1 cellular context compared by ENCODE assay signal in genomic region chr21:33325222-33326067, GRCh38.
A peak's percentile ranks its signal among the peaks of the same experiment; 100 is the strongest.
TF ChIP-seq lines count a peak whose summit lies in the region.

No MANE protein-coding gene starts in this region.

TF ChIP-seq in HepG2, 621 proteins besides CTCF, POLR2A, EP300 and RAD21 (continued from another document and continues in another):
- TF ChIP-seq TRIM22 (IDR thresholded peaks at IDR 0.05): no peak
- TF ChIP-seq IRF9 (CRISPR knock-in tag; IDR thresholded peaks at IDR 0.05; ENCODE audit: borderline replicate concordance): 0 out of 2 replicates have a peak, but pooled peaks have one; percentile 51
- no peak for TF ChIP-seq JDP2 (CRISPR knock-in tag; IDR thresholded peaks at IDR 0.05; ENCODE audit: borderline replicate concordance)
- 0 out of 2 replicates have a peak, but pooled peaks have one; percentile 64 for TF ChIP-seq ZNF678 (CRISPR knock-in tag; IDR thresholded peaks at IDR 0.05)
- 0 out of 2 replicates have a peak, but pooled peaks have one; percentile 22 for TF ChIP-seq TAF1 (CRISPR knock-in tag; IDR thresholded peaks at IDR 0.05)
- TF ChIP-seq ZNF776 (CRISPR knock-in tag; IDR thresholded peaks at IDR 0.05): peak; percentile 11; the same call in 1 of the 2 replicates
- TF ChIP-seq ZSCAN31 (CRISPR knock-in tag; IDR thresholded peaks at IDR 0.05; ENCODE audit: low read depth): 0 out of 2 replicates have a peak, but pooled peaks have one; percentile 3
- no peak for TF ChIP-seq ZNF879 (CRISPR knock-in tag; IDR thresholded peaks at IDR 0.05)
- no peak for TF ChIP-seq CBX1 (IDR thresholded peaks at IDR 0.05; ENCODE audit: low read depth)
- peak; percentile 66; the same call in 1 of the 2 replicates for TF ChIP-seq SATB2 (CRISPR knock-in tag; IDR thresholded peaks at IDR 0.05)
- TF ChIP-seq SRSF4 (IDR thresholded peaks at IDR 0.05; ENCODE audit: low read depth, low read length, poor library complexity, severe bottlenecking): no peak
- no peak for TF ChIP-seq ZFP37 (CRISPR knock-in tag; IDR thresholded peaks at IDR 0.05; ENCODE audit: borderline replicate concordance)
- TF ChIP-seq NKX3-1 (CRISPR knock-in tag; IDR thresholded peaks at IDR 0.05): peak; percentile 69; the same call in 1 of the 2 replicates
- no peak for TF ChIP-seq BRD4 (CRISPR knock-in tag; IDR thresholded peaks at IDR 0.05)
- TF ChIP-seq RAD51 (IDR thresholded peaks at IDR 0.05; ENCODE audit: borderline replicate concordance): no peak
- TF ChIP-seq, protein P1, sequence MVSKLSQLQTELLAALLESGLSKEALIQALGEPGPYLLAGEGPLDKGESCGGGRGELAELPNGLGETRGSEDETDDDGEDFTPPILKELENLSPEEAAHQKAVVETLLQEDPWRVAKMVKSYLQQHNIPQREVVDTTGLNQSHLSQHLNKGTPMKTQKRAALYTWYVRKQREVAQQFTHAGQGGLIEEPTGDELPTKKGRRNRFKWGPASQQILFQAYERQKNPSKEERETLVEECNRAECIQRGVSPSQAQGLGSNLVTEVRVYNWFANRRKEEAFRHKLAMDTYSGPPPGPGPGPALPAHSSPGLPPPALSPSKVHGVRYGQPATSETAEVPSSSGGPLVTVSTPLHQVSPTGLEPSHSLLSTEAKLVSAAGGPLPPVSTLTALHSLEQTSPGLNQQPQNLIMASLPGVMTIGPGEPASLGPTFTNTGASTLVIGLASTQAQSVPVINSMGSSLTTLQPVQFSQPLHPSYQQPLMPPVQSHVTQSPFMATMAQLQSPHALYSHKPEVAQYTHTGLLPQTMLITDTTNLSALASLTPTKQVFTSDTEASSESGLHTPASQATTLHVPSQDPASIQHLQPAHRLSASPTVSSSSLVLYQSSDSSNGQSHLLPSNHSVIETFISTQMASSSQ (IDR thresholded peaks at IDR 0.05; ENCODE audit: low read depth): no peak
- TF ChIP-seq, protein P1 (CRISPR knock-in tag; IDR thresholded peaks at IDR 0.05; ENCODE audit: borderline replicate concordance): no peak
- TF ChIP-seq ZNF589 (CRISPR knock-in tag; conservative IDR thresholded peaks at IDR 0.05): no peak
- TF ChIP-seq MTF2 (CRISPR knock-in tag; IDR thresholded peaks at IDR 0.05; ENCODE audit: borderline replicate concordance): no peak
- TF ChIP-seq ZNF691 (CRISPR knock-in tag; IDR thresholded peaks at IDR 0.05; ENCODE audit: borderline replicate concordance, low read depth): peak; percentile 15; the same call in 1 of the 2 replicates
- TF ChIP-seq ISL2 (CRISPR knock-in tag; IDR thresholded peaks at IDR 0.05): peak; percentile 53; the same call in 1 of the 2 replicates
- TF ChIP-seq HCFC1 (IDR thresholded peaks at IDR 0.05; ENCODE audit: low read depth, low read length): no peak
- no peak; the same call in 1 of the 2 replicates for TF ChIP-seq BHLHE40 (IDR thresholded peaks at IDR 0.05; ENCODE audit: low read length)
- no peak for TF ChIP-seq ZSCAN22 (CRISPR knock-in tag; IDR thresholded peaks at IDR 0.05)
- no peak for TF ChIP-seq CCAR2 (optimal IDR thresholded peaks at IDR 0.05; ENCODE audit: low read depth, low read length)
- no peak for TF ChIP-seq HMG20B (CRISPR knock-in tag; conservative IDR thresholded peaks at IDR 0.05)
- TF ChIP-seq, protein P2, sequence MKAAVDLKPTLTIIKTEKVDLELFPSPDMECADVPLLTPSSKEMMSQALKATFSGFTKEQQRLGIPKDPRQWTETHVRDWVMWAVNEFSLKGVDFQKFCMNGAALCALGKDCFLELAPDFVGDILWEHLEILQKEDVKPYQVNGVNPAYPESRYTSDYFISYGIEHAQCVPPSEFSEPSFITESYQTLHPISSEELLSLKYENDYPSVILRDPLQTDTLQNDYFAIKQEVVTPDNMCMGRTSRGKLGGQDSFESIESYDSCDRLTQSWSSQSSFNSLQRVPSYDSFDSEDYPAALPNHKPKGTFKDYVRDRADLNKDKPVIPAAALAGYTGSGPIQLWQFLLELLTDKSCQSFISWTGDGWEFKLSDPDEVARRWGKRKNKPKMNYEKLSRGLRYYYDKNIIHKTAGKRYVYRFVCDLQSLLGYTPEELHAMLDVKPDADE (CRISPR knock-in tag; IDR thresholded peaks at IDR 0.05): no peak
- TF ChIP-seq MAX (IDR thresholded peaks at IDR 0.05): no peak
- no peak; the same call in 1 of the 2 replicates for TF ChIP-seq MYNN (CRISPR knock-in tag; IDR thresholded peaks at IDR 0.05; ENCODE audit: low read depth)
- no peak for TF ChIP-seq NR3C1 (CRISPR knock-in tag; IDR thresholded peaks at IDR 0.05)
- TF ChIP-seq ZNF770 (CRISPR knock-in tag; IDR thresholded peaks at IDR 0.05): no peak
- TF ChIP-seq, protein P3, sequence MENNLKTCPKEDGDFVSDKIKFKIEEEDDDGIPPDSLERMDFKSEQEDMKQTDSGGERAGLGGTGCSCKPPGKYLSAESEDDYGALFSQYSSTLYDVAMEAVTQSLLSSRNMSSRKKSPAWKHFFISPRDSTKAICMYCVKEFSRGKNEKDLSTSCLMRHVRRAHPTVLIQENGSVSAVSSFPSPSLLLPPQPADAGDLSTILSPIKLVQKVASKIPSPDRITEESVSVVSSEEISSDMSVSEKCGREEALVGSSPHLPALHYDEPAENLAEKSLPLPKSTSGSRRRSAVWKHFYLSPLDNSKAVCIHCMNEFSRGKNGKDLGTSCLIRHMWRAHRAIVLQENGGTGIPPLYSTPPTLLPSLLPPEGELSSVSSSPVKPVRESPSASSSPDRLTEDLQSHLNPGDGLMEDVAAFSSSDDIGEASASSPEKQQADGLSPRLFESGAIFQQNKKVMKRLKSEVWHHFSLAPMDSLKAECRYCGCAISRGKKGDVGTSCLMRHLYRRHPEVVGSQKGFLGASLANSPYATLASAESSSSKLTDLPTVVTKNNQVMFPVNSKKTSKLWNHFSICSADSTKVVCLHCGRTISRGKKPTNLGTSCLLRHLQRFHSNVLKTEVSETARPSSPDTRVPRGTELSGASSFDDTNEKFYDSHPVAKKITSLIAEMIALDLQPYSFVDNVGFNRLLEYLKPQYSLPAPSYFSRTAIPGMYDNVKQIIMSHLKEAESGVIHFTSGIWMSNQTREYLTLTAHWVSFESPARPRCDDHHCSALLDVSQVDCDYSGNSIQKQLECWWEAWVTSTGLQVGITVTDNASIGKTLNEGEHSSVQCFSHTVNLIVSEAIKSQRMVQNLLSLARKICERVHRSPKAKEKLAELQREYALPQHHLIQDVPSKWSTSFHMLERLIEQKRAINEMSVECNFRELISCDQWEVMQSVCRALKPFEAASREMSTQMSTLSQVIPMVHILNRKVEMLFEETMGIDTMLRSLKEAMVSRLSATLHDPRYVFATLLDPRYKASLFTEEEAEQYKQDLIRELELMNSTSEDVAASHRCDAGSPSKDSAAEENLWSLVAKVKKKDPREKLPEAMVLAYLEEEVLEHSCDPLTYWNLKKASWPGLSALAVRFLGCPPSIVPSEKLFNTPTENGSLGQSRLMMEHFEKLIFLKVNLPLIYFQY (CRISPR knock-in tag; IDR thresholded peaks at IDR 0.05; ENCODE audit: borderline replicate concordance): no peak
- TF ChIP-seq CC2D1A (CRISPR knock-in tag; IDR thresholded peaks at IDR 0.05): no peak
- TF ChIP-seq ATF7-NPFF (CRISPR knock-in tag; IDR thresholded peaks at IDR 0.05; ENCODE audit: low read depth): no peak
- TF ChIP-seq ZNF562 (CRISPR knock-in tag; IDR thresholded peaks at IDR 0.05; ENCODE audit: borderline replicate concordance): no peak
- TF ChIP-seq ZBTB3 (CRISPR knock-in tag; IDR thresholded peaks at IDR 0.05; ENCODE audit: borderline replicate concordance, low read depth): no peak
- TF ChIP-seq ZUFSP (CRISPR knock-in tag; IDR thresholded peaks at IDR 0.05; ENCODE audit: borderline replicate concordance): no peak
- peak; percentile 57; the same call in 1 of the 2 replicates for TF ChIP-seq ZNF143 (CRISPR knock-in tag; IDR thresholded peaks at IDR 0.05)
- TF ChIP-seq POLR2G (IDR thresholded peaks at IDR 0.05; ENCODE audit: low read depth, low read length): 0 out of 2 replicates have a peak, but pooled peaks have one; percentile 12
- TF ChIP-seq MED1 (CRISPR knock-in tag; IDR thresholded peaks at IDR 0.05): no peak
- TF ChIP-seq ZNF883 (CRISPR knock-in tag; IDR thresholded peaks at IDR 0.05; ENCODE audit: not compliant biosample characterization): no peak
- TF ChIP-seq TSC22D2 (CRISPR knock-in tag; IDR thresholded peaks at IDR 0.05; ENCODE audit: borderline replicate concordance): no peak
- TF ChIP-seq CBFB (CRISPR knock-in tag; IDR thresholded peaks at IDR 0.05): no peak
- no peak for TF ChIP-seq RARG (CRISPR knock-in tag; IDR thresholded peaks at IDR 0.05; ENCODE audit: low read depth)
- TF ChIP-seq KLF16 (CRISPR knock-in tag; IDR thresholded peaks at IDR 0.05): peak in 1 of 2 experiments; percentile 9; a peak in 1 of 4 replicates
- no peak for TF ChIP-seq SRF (IDR thresholded peaks at IDR 0.05; ENCODE audit: low read depth, low read length)
- TF ChIP-seq FOXM1 (CRISPR knock-in tag; IDR thresholded peaks at IDR 0.05): no peak
- no peak for TF ChIP-seq PCBP1 (IDR thresholded peaks at IDR 0.05; ENCODE audit: borderline replicate concordance, low read depth, low read length)
- TF ChIP-seq, protein P4, sequence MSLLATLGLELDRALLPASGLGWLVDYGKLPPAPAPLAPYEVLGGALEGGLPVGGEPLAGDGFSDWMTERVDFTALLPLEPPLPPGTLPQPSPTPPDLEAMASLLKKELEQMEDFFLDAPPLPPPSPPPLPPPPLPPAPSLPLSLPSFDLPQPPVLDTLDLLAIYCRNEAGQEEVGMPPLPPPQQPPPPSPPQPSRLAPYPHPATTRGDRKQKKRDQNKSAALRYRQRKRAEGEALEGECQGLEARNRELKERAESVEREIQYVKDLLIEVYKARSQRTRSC (CRISPR knock-in tag; IDR thresholded peaks at IDR 0.05; ENCODE audit: low read depth): no peak
